In the genomic region with DNA sequence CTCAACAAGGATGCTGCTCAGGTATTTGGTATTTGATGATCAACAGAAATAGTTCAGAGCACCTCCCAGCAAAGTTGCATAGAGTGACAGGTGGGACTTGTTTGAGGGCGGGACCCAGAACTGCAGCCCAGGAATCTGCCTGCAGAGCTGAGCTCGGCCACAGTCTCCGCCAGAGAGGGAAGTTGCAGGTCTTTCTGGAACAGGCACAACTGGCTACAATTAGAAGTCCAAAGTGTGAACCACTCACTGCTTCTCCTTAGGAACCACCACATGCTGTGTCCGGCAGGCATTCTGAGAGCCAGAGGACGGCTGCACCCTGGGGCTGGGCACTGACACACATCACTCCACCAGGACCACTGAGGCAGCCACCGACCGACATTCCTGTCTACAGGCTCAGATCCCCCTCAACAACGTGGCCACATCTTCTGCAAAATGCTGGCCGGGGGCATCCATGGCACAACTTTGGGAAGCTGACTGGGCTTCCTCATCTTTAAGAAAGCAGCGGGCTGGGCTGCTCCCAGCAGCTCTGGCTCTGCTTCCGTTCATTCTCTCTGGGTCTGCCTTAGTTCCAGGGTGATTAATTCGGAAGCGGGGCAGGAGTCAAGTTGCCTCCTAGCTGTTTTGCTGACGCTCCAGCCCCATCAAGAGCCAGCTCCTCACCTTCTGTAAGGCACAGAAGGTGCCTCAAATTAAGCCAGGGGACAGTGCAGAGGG, we compare ENCODE assay signal across 1 cellular context.
TF ChIP-seq lines count a peak whose summit lies in the region.

No MANE protein-coding gene starts in this region.

TF ChIP-seq in SK-N-SH, 30 proteins besides CTCF, POLR2A, EP300 and RAD21 (continued from another document):
- TF ChIP-seq, protein P1, sequence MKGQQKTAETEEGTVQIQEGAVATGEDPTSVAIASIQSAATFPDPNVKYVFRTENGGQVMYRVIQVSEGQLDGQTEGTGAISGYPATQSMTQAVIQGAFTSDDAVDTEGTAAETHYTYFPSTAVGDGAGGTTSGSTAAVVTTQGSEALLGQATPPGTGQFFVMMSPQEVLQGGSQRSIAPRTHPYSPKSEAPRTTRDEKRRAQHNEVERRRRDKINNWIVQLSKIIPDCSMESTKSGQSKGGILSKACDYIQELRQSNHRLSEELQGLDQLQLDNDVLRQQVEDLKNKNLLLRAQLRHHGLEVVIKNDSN (IDR thresholded peaks at IDR 0.05; ENCODE audit: borderline replicate concordance, low read depth), result no peak
- TF ChIP-seq GATA2 (CRISPR knock-in tag; IDR thresholded peaks at IDR 0.05), result no peak
